ENCODE assay signal across 25 cellular contexts in the genomic region with DNA sequence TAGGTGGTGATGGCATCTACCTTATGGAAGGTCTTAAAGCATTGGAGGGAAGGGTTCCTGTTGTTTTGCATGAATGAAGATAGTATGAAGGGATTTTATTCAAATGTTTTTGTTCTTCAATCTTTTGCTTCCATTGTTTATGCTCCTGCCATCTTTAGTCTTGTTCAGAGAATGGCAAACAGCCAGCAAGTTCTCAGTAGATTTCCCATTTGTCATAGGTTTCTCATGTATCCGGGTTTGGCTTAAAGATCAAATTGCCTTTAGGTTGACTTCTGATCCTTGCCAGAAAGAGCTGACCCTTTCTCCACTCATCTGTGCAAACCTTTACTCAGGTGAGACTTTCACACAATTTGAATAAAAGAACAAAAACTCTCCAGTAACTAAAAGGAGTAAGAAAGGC. TPM values are rescaled to one million over a fixed set of nuclear protein-coding genes. Genes with fewer than 3 reads are reported as not detected.
A peak's percentile ranks its signal among the peaks of the same experiment; 100 is the strongest.
DNase-seq lines count a peak whose midpoint lies in the region; ATAC-seq, FAIRE-seq and TF ChIP-seq lines count a peak whose summit lies in the region.
"Had no signal": no experiment of that assay in that cellular context is flagged by ENCODE, and none has a peak within 500 bp of the region (broad histone marks: within the 10 kb centered on the region; RNA-seq: fewer than 3 reads in every experiment).

No MANE protein-coding gene starts in this region.

- H3K9me3 Mint-ChIP-seq in T-helper 1 cell treated with Interleukin-12 subunit alpha and Interleukin-12 subunit beta and Interleukin-4 antibody, amounts not matched to agents 30 μg/mL and 1 μg/mL, for 36 hours, result peaks cover 48% of the 10 kb centered on the region
- peaks cover 22% of the 10 kb centered on the region for H3K9me3 Mint-ChIP-seq in activated CD8-positive, alpha-beta T cell treated with anti-CD3 and anti-CD28 coated beads for 36 hours

- intact Hi-C loops in activated CD8-positive, alpha-beta T cell treated with anti-CD3 and anti-CD28 coated beads for 36 hours (cut with micrococcal nuclease), result no loop called here

- H3K36me3 Mint-ChIP-seq in T-helper 1 cell treated with Interleukin-12 subunit alpha and Interleukin-12 subunit beta and Interleukin-4 antibody, amounts not matched to agents 30 μg/mL and 1 μg/mL, for 36 hours (ENCODE audit: low read depth), result peaks cover 24% of the 10 kb centered on the region
- H3K36me3 Mint-ChIP-seq in activated CD8-positive, alpha-beta T cell treated with anti-CD3 and anti-CD28 coated beads for 36 hours (ENCODE audit: low read depth), result peaks cover 34% of the 10 kb centered on the region

- DNase-seq in T-helper 1 cell (no peak), GM12891 (ENCODE audit: insufficient read length, low spot score) (no peak), epithelial cell of esophagus (ENCODE audit: low read depth) (peak; percentile 61), DMS153 (lab: John Stamatoyannopoulos, UW) (no peak)
- no peak for DNase-seq in activated CD8-positive, alpha-beta T cell treated with anti-CD3 and anti-CD28 coated beads for 36 hours
- DNase-seq: 8988T; activated CD4-positive, alpha-beta T cell treated with anti-CD3 and anti-CD28 coated beads, Interleukin-2, amount 50 U/mL, for 48 hours; activated effector memory CD4-positive, alpha-beta T cell treated with Interleukin-2 at 50 U/mL for 16 hours; midbrain; NCI-H1048; NCI-H2081 treated with DMSO at 0.1 percent for 48 hours; NCI-H524 treated with DMSO at 0.1 percent for 48 hours; retina; tibial artery had no signal

- TF ChIP-seq CTCF in activated CD8-positive, alpha-beta T cell treated with anti-CD3 and anti-CD28 coated beads for 36 hours (IDR thresholded peaks at IDR 0.05), result no peak
- no peak for TF ChIP-seq CTCF in epithelial cell of esophagus (IDR thresholded peaks at IDR 0.05; ENCODE audit: insufficient read depth, low read depth, low read length, missing control alignments)

- ATAC-seq in activated CD8-positive, alpha-beta T cell treated with anti-CD3 and anti-CD28 coated beads for 36 hours, result no peak
- no peak for ATAC-seq in HG03159 (IDR thresholded peaks at IDR 0.05; ENCODE audit: unreplicated experiment)
- no peak for ATAC-seq in HG03095 (IDR thresholded peaks at IDR 0.05; ENCODE audit: unreplicated experiment)
- ATAC-seq: K562 had no signal

- no peak for TF ChIP-seq POLR2A in GM12891 (IDR thresholded peaks at IDR 0.05; ENCODE audit: low read depth, low read length)

- H3K27ac Mint-ChIP-seq in T-helper 1 cell treated with Interleukin-12 subunit alpha and Interleukin-12 subunit beta and Interleukin-4 antibody, amounts not matched to agents 30 μg/mL and 1 μg/mL, for 36 hours, result peak overlapping the region; percentile 90
- H3K27ac Mint-ChIP-seq in activated CD8-positive, alpha-beta T cell treated with anti-CD3 and anti-CD28 coated beads for 36 hours, result peak overlapping the region; percentile 100

- peaks cover 45% of the 10 kb centered on the region for H3K4me1 Mint-ChIP-seq in T-helper 1 cell treated with Interleukin-12 subunit alpha and Interleukin-12 subunit beta and Interleukin-4 antibody, amounts not matched to agents 30 μg/mL and 1 μg/mL, for 36 hours (ENCODE audit: low read depth)
- peaks cover 68% of the 10 kb centered on the region for H3K4me1 Mint-ChIP-seq in activated CD8-positive, alpha-beta T cell treated with anti-CD3 and anti-CD28 coated beads for 36 hours (ENCODE audit: low read depth)

- POLR2A ChIA-PET in activated CD8-positive, alpha-beta T cell treated with anti-CD3 and anti-CD28 coated beads for 36 hours (lab: Charles Lee), result interaction anchor here (1.0 to 5.9 kb wide), 8 partner anchors 7 to 82 kb away, joined by 3 to 38 read pairs (median 4); a partner anchor contains a TSS

- H3K4me3 Mint-ChIP-seq in T-helper 1 cell treated with Interleukin-12 subunit alpha and Interleukin-12 subunit beta and Interleukin-4 antibody, amounts not matched to agents 30 μg/mL and 1 μg/mL, for 36 hours, result no peak overlapping the region
- H3K4me3 Mint-ChIP-seq in activated CD8-positive, alpha-beta T cell treated with anti-CD3 and anti-CD28 coated beads for 36 hours, result peak overlapping the region; percentile 19

- H3K27me3 Mint-ChIP-seq in T-helper 1 cell treated with Interleukin-12 subunit alpha and Interleukin-12 subunit beta and Interleukin-4 antibody, amounts not matched to agents 30 μg/mL and 1 μg/mL, for 36 hours (ENCODE audit: low read depth), result no peaks in the 10 kb centered on the region
- H3K27me3 Mint-ChIP-seq in activated CD8-positive, alpha-beta T cell treated with anti-CD3 and anti-CD28 coated beads for 36 hours, result no peaks in the 10 kb centered on the region

- H3K4me3 ChIP-seq in epithelial cell of esophagus (ENCODE audit: low read length), result no peak overlapping the region
- H3K4me3 ChIP-seq: coronary artery, K562, SK-N-MC, tibial artery had no signal

- FAIRE-seq in GM12891 (lab: Jason Lieb, UNC), result peak; percentile 68
- FAIRE-seq: endothelial cell of umbilical vein, frontal cortex, GM12892, K562, TTC549 had no signal

- CTCF ChIA-PET in activated CD8-positive, alpha-beta T cell treated with anti-CD3 and anti-CD28 coated beads for 36 hours (lab: Charles Lee), result interaction anchor here (1.1 to 5.4 kb wide), 6 partner anchors 19 to 80 kb away, joined by 3 to 33 read pairs (median 4); no protein-coding TSS in a partner anchor

TF ChIP-seq in GM12891, 5 proteins besides CTCF, POLR2A, EP300 and RAD21:
- TF ChIP-seq TAF1 (IDR thresholded peaks at IDR 0.05; ENCODE audit: low read depth, low read length), result no peak
- no peak for TF ChIP-seq POU2F2 (IDR thresholded peaks at IDR 0.05; ENCODE audit: low read depth, low read length)
- no peak for TF ChIP-seq POLR2AphosphoS5 (IDR thresholded peaks at IDR 0.05; ENCODE audit: low read depth, low read length)
- no peak for TF ChIP-seq SPI1 (IDR thresholded peaks at IDR 0.05; ENCODE audit: low read depth, low read length)
- TF ChIP-seq PAX5 (IDR thresholded peaks at IDR 0.05; ENCODE audit: insufficient read depth, low read length, severe bottlenecking), result no peak

RNA-seq across cellular contexts. Expression of a gene that starts 44.2 kb away (rescaled TPM):
- polyA plus RNA-seq in GM12891 (2012; ENCODE audit: low read depth, missing spikeins), result 1.8 TPM
- total RNA-seq in activated CD8-positive, alpha-beta T cell treated with anti-CD3 and anti-CD28 coated beads for 36 hours, result 10 to 100 TPM; 70.8 to 72.2 TPM
- total RNA-seq: K562, OCI-LY7 had no signal

RNA-seq across cellular contexts. Expression of a gene that starts 50.2 kb away (rescaled TPM):
- 1.0 TPM for polyA plus RNA-seq in GM12891 (2012; ENCODE audit: low read depth, missing spikeins)
- 10 to 100 TPM; 43.2 to 44.8 TPM for total RNA-seq in activated CD8-positive, alpha-beta T cell treated with anti-CD3 and anti-CD28 coated beads for 36 hours
- total RNA-seq: OCI-LY7 had no signal
